Comparison of ENCODE assay signal across 9 cellular contexts in genomic region chr9:19471737-19472648, GRCh38.
DNase-seq lines count a peak whose midpoint lies in the region; ATAC-seq, FAIRE-seq and TF ChIP-seq lines count a peak whose summit lies in the region.
"Had no signal": no experiment of that assay in that cellular context is flagged by ENCODE, and none has a peak within 500 bp of the region (broad histone marks: within the 10 kb centered on the region; RNA-seq: fewer than 3 reads in every experiment).

No MANE protein-coding gene starts in this region.

- H3K27ac ChIP-seq in Peyer's patch (no peak overlapping the region), pancreas (no peak overlapping the region)

- intact Hi-C loops in pancreas (cut with DNase I): no loop called here

- no peak for FAIRE-seq in pancreas (lab: Jason Lieb, UNC)
- FAIRE-seq: colon had no signal

- peaks cover 10% of the 10 kb centered on the region for H3K4me1 Mint-ChIP-seq in activated naive CD4-positive, alpha-beta T cell treated with anti-CD3 and anti-CD28 coated beads, Interleukin-2, amount 50 U/mL, for 24 hours
- no peaks in the 10 kb centered on the region for H3K4me1 Mint-ChIP-seq in glutamatergic neuron (ENCODE audit: low read depth, unreplicated experiment)

- peak overlapping the region in 1 of 4 donors; percentile 24 for H3K4me3 ChIP-seq in Peyer's patch
- H3K4me3 ChIP-seq in pancreas: peak overlapping the region in 1 of 4 donors; percentile 10

- H3K27me3 ChIP-seq in Peyer's patch (no peaks in the 10 kb centered on the region), pancreas (no peaks in the 10 kb centered on the region)

- ATAC-seq in GM21381 (IDR thresholded peaks at IDR 0.05; ENCODE audit: unreplicated experiment): peak; percentile 64
- ATAC-seq in pancreas: peak; percentile 80 to 94 (median 83)

- TF ChIP-seq CTCF in Peyer's patch (IDR thresholded peaks at IDR 0.05) (peak; percentile 40 to 67 (median 52)), glutamatergic neuron (IDR thresholded peaks at IDR 0.05; ENCODE audit: partially characterized antibody, unreplicated experiment) (peak; percentile 80), pancreas (IDR thresholded peaks at IDR 0.05) (peak; percentile 39 to 60 (median 49))

- peak overlapping the region; percentile 65 for H3K4me3 Mint-ChIP-seq in activated naive CD4-positive, alpha-beta T cell treated with anti-CD3 and anti-CD28 coated beads, Interleukin-2, amount 50 U/mL, for 24 hours
- H3K4me3 Mint-ChIP-seq in glutamatergic neuron (ENCODE audit: unreplicated experiment): no peak overlapping the region

- H3K27me3 Mint-ChIP-seq in activated naive CD4-positive, alpha-beta T cell treated with anti-CD3 and anti-CD28 coated beads, Interleukin-2, amount 50 U/mL, for 24 hours: no peaks in the 10 kb centered on the region
- H3K27me3 Mint-ChIP-seq in glutamatergic neuron (ENCODE audit: unreplicated experiment): peaks cover under 1% of the 10 kb centered on the region

- no peaks in the 10 kb centered on the region for H3K9me3 Mint-ChIP-seq in activated naive CD4-positive, alpha-beta T cell treated with anti-CD3 and anti-CD28 coated beads, Interleukin-2, amount 50 U/mL, for 24 hours
- H3K9me3 Mint-ChIP-seq in glutamatergic neuron (ENCODE audit: unreplicated experiment): peaks cover 1% of the 10 kb centered on the region

- TF ChIP-seq POLR2A in Peyer's patch (IDR thresholded peaks at IDR 0.05): no peak

- H3K36me3 Mint-ChIP-seq in activated naive CD4-positive, alpha-beta T cell treated with anti-CD3 and anti-CD28 coated beads, Interleukin-2, amount 50 U/mL, for 24 hours: no peaks in the 10 kb centered on the region
- no peaks in the 10 kb centered on the region for H3K36me3 Mint-ChIP-seq in glutamatergic neuron (ENCODE audit: unreplicated experiment)

- 8 to 9% methylated on average over 18 of the region's 18 CpGs for WGBS in pancreas, 2 donors

- H3K9me3 ChIP-seq in Peyer's patch (no peaks in the 10 kb centered on the region), pancreas (no peaks in the 10 kb centered on the region)

- H3K27ac Mint-ChIP-seq in activated naive CD4-positive, alpha-beta T cell treated with anti-CD3 and anti-CD28 coated beads, Interleukin-2, amount 50 U/mL, for 24 hours: no peak overlapping the region
- H3K27ac Mint-ChIP-seq in glutamatergic neuron (ENCODE audit: unreplicated experiment): no peak overlapping the region

- H3K36me3 ChIP-seq in Peyer's patch: no peaks in the 10 kb centered on the region
- H3K36me3 ChIP-seq in pancreas: no peaks in the 10 kb centered on the region

- H3K4me1 ChIP-seq in Peyer's patch (peaks cover 0 to 7% (median 0%) of the 10 kb centered on the region in 4 donors), pancreas (no peaks in the 10 kb centered on the region)

- DNase-seq in DMS 273 treated with DMSO at 0.1 percent for 48 hours (lab: John Stamatoyannopoulos, UW): peak; percentile 25
- DNase-seq in HT1080 (ENCODE audit: low read depth): peak; percentile 73
- peak; percentile 43 to 67 (median 57) for DNase-seq in Peyer's patch
- DNase-seq in glutamatergic neuron: peak; percentile 78
- peak; percentile 8 to 70 (median 55) for DNase-seq in pancreas
- no peak for DNase-seq in NCI-H524 treated with DMSO at 0.1 percent for 48 hours (lab: John Stamatoyannopoulos, UW)
